In genomic region chr4:73734405-73735070, GRCh38 we compare ENCODE assay signal across 20 cellular contexts. TPM values are rescaled to one million over a fixed set of nuclear protein-coding genes. Genes with fewer than 3 reads are reported as not detected.
DNase-seq lines count a peak whose midpoint lies in the region; FAIRE-seq and TF ChIP-seq lines count a peak whose summit lies in the region.
"Had no signal": no experiment of that assay in that cellular context is flagged by ENCODE, and none has a peak within 500 bp of the region (broad histone marks: within the 10 kb centered on the region; RNA-seq: fewer than 3 reads in every experiment).

No MANE protein-coding gene starts in this region.

- dilution Hi-C loops in endothelial cell of umbilical vein (cut with MboI; ENCODE audit: extremely low pct_ligation_motif_present, low sequenced_read_pairs): no loop called here

- TF ChIP-seq CTCF in endothelial cell of umbilical vein (IDR thresholded peaks at IDR 0.05; ENCODE audit: extremely low read depth in 1 of 2, insufficient read depth in 1 of 2, low read depth in 1 of 2, low read length in 2 of 2) (no peak), neutrophil (IDR thresholded peaks at IDR 0.05) (no peak)

- H3K9me3 ChIP-seq in BLaER1 treated with 17β-estradiol and CSF1 and Interleukin-3, amounts not matched to agents 10 nM and 100 nM (replicated peaks in 1 of 11): peaks cover 0 to 26% (median 0%) of the 10 kb centered on the region in 11 experiments; a peak in 6 of 22 replicates
- H3K9me3 ChIP-seq in endothelial cell of umbilical vein (replicated peaks; ENCODE audit: control insufficient read depth, insufficient read depth, low read length) (no peaks in the 10 kb centered on the region), neutrophil (no peaks in the 10 kb centered on the region)
- H3K9me3 ChIP-seq: ovary, vagina had no signal

- in situ Hi-C loops in ACHN (cut with HindIII; ENCODE audit: low pct_ligation_motif_present, low pct_unique_long_range_greater_than_20kb, low sequenced_read_pairs): no loop called here

- no peaks in the 10 kb centered on the region for H3K36me3 ChIP-seq in BLaER1 treated with 17β-estradiol and CSF1 and Interleukin-3, amounts not matched to agents 10 nM and 100 nM
- H3K36me3 ChIP-seq in endothelial cell of umbilical vein (ENCODE audit: control insufficient read depth in 2 of 2, extremely low read depth in 1 of 2, insufficient read depth in 2 of 2, low read length in 2 of 2) (no peaks in the 10 kb centered on the region), neutrophil (no peaks in the 10 kb centered on the region)
- H3K36me3 ChIP-seq: ovary, vagina, WERI-Rb-1 had no signal

- BruUV-seq in endothelial cell of umbilical vein (replicated peaks; lab: Mats Ljungman, UMichigan): TSS peak; percentile 68

- POLR2A ChIA-PET in endothelial cell of umbilical vein (lab: Charles Lee): no interaction called here

- peak overlapping the region in 10 of 11 experiments; percentile 6 to 83 (median 46); a peak in 19 of 22 replicates for H3K4me2 ChIP-seq in BLaER1 treated with 17β-estradiol and CSF1 and Interleukin-3, amounts not matched to agents 10 nM and 100 nM
- H3K4me2 ChIP-seq in endothelial cell of umbilical vein (ENCODE audit: insufficient read depth, low read length): no peak overlapping the region
- H3K4me2 ChIP-seq: hepatocyte had no signal

- H3K9me1 ChIP-seq in endothelial cell of umbilical vein (replicated peaks; ENCODE audit: control insufficient read depth, extremely low read depth, insufficient read depth, low read length): no peaks in the 10 kb centered on the region

- peak overlapping the region in 1 of 10 experiments; percentile 9; a peak in 1 of 20 replicates for H3K4me3 ChIP-seq in BLaER1 treated with 17β-estradiol and CSF1 and Interleukin-3, amounts not matched to agents 10 nM and 100 nM
- H3K4me3 ChIP-seq in endothelial cell of umbilical vein (replicated peaks in 1 of 3; ENCODE audit: insufficient read depth in 1 of 3, low read depth in 1 of 3, low read length in 3 of 3) (no peak overlapping the region), neutrophil (ENCODE audit: low read depth in 1 of 2, low read length in 1 of 2) (no peak overlapping the region)
- H3K4me3 ChIP-seq: hepatocyte, ovary, vagina had no signal

- H3K27ac ChIP-seq in BLaER1 treated with 17β-estradiol and CSF1 and Interleukin-3, amounts not matched to agents 10 nM and 100 nM: peak overlapping the region; percentile 22 to 97 (median 79); a peak in 21 of 22 replicates
- H3K27ac ChIP-seq in endothelial cell of umbilical vein (ENCODE audit: insufficient read depth, low read depth, low read length) (peak overlapping the region; percentile 81), neutrophil (peak overlapping the region; percentile 97)
- H3K27ac ChIP-seq: hepatocyte, ovary, vagina, WERI-Rb-1 had no signal

- H4K20me1 ChIP-seq in BLaER1 treated with 17β-estradiol and CSF1 and Interleukin-3, amounts not matched to agents 10 nM and 100 nM: no peaks in the 10 kb centered on the region
- H4K20me1 ChIP-seq in endothelial cell of umbilical vein (replicated peaks; ENCODE audit: control insufficient read depth, extremely low read depth, insufficient read depth, low read length): no peaks in the 10 kb centered on the region

- H2AFZ ChIP-seq in endothelial cell of umbilical vein (ENCODE audit: low read depth, low read length): peak overlapping the region; percentile 9
- H2AFZ ChIP-seq: hepatocyte had no signal

- H3K27me3 ChIP-seq in BLaER1 treated with 17β-estradiol and CSF1 and Interleukin-3, amounts not matched to agents 10 nM and 100 nM: no peaks in the 10 kb centered on the region
- no peaks in the 10 kb centered on the region for H3K27me3 ChIP-seq in endothelial cell of umbilical vein (ENCODE audit: control insufficient read depth in 2 of 2, insufficient read depth in 2 of 2, low read length in 2 of 2)
- no peaks in the 10 kb centered on the region for H3K27me3 ChIP-seq in neutrophil
- H3K27me3 ChIP-seq: hepatocyte, ovary, vagina had no signal

- CTCF ChIA-PET in endothelial cell of umbilical vein (lab: Charles Lee): interaction anchor here (0.8 to 1.6 kb wide), 3 partner anchors 71 to 130 kb away, joined by 3 to 6 read pairs (median 4); no protein-coding TSS in a partner anchor

- H3K79me2 ChIP-seq in endothelial cell of umbilical vein (ENCODE audit: control insufficient read depth, insufficient read depth, low read length): no peaks in the 10 kb centered on the region
- H3K79me2 ChIP-seq: hepatocyte had no signal

- intact Hi-C loops in endothelial cell of umbilical vein (cut with micrococcal nuclease): no loop called here

- TF ChIP-seq POLR2A in endothelial cell of umbilical vein (IDR thresholded peaks at IDR 0.05; ENCODE audit: low read depth, low read length): no peak

- FAIRE-seq in endothelial cell of umbilical vein (lab: Jason Lieb, UNC) (no peak), urothelium cell line (lab: Jason Lieb, UNC) (no peak)
- FAIRE-seq: colon had no signal

- H3K4me1 ChIP-seq in BLaER1 treated with 17β-estradiol and CSF1 and Interleukin-3, amounts not matched to agents 10 nM and 100 nM: peaks cover 7 to 96% (median 54%) of the 10 kb centered on the region in 10 experiments; a peak in 19 of 20 replicates
- H3K4me1 ChIP-seq in endothelial cell of umbilical vein (ENCODE audit: control insufficient read depth, extremely low read depth, insufficient read depth, low read length): peaks cover 45% of the 10 kb centered on the region
- H3K4me1 ChIP-seq in neutrophil (ENCODE audit: control insufficient read depth in 1 of 2, insufficient read depth in 1 of 2, low read depth in 1 of 2, low read length in 1 of 2): peaks cover 71 to 78% of the 10 kb centered on the region in 2 experiments

- DNase-seq in LHCN-M2 (ENCODE audit: low read depth) (peak; percentile 10), endothelial cell of umbilical vein (ENCODE audit: low read depth, low spot score) (peak; percentile 20), DMS153 treated with DMSO at 0.1 percent for 48 hours (lab: John Stamatoyannopoulos, UW; ENCODE audit: unreplicated experiment) (no peak), NOMO-1 (lab: John Stamatoyannopoulos, UW; ENCODE audit: unreplicated experiment in 2 of 2) (no peak), ACHN (no peak), urothelium cell line (ENCODE audit: low spot score) (no peak)
- DNase-seq: amniotic stem cell; Karpas-422; left colon; NCI-H1436; NCI-H446; ovary; stimulated activated naive CD4-positive, alpha-beta T cell treated with Interleukin-2 at 50 U/mL for 16 hours; WERI-Rb-1 had no signal

- peak overlapping the region in 6 of 11 experiments; percentile 9 to 82 (median 65); a peak in 11 of 22 replicates for H3K9ac ChIP-seq in BLaER1 treated with 17β-estradiol and CSF1 and Interleukin-3, amounts not matched to agents 10 nM and 100 nM
- peak overlapping the region; percentile 28 for H3K9ac ChIP-seq in endothelial cell of umbilical vein (replicated peaks; ENCODE audit: extremely low read depth, insufficient read depth, low read length)

TF ChIP-seq in endothelial cell of umbilical vein, 7 proteins besides CTCF, POLR2A, EP300 and RAD21:
- TF ChIP-seq MYC (IDR thresholded peaks at IDR 0.05; ENCODE audit: low read depth, low read length) (no peak), GATA2 (IDR thresholded peaks at IDR 0.05; ENCODE audit: insufficient read depth, insufficient read length, low read depth, low read length) (no peak), EZH2 (IDR thresholded peaks at IDR 0.05; ENCODE audit: borderline replicate concordance, low read depth, low read length, severe bottlenecking) (no peak), JUN (IDR thresholded peaks at IDR 0.05; ENCODE audit: borderline replicate concordance, insufficient read depth, insufficient read length, low read depth) (no peak), FOS (IDR thresholded peaks at IDR 0.05; ENCODE audit: borderline replicate concordance, insufficient read depth, low read length) (no peak), POLR2AphosphoS5 (IDR thresholded peaks at IDR 0.05; ENCODE audit: insufficient read depth, low read depth, low read length) (no peak), MAX (IDR thresholded peaks at IDR 0.05; ENCODE audit: insufficient read depth, insufficient read length) (no peak)

RNA-seq across cellular contexts. Expression of gene CXCL8, which starts 5.8 kb away (rescaled TPM):
- total RNA-seq in LHCN-M2 (2014; rRNA removed): 3.2 and 5.9 TPM in 2 replicates
- polyA plus RNA-seq in LHCN-M2 (2012): 30.8 TPM
- total RNA-seq in endothelial cell of umbilical vein: 5.2 and 12.6 TPM in 2 replicates
- polyA plus RNA-seq in endothelial cell of umbilical vein: 3.4 and 6.4 TPM in 2 replicates
- 13.7 and 15.1 TPM in 2 replicates for polyA plus RNA-seq in endothelial cell of umbilical vein (2011; cell fraction: cytosol; rRNA removed)
- polyA plus RNA-seq in endothelial cell of umbilical vein (2011; cell fraction: nucleus; rRNA removed): 15.6 and 21.3 TPM in 2 replicates
- 35.7 and 56.4 TPM in 2 replicates for polyA plus RNA-seq in endothelial cell of umbilical vein (2012)
- 18.1 and 19.6 TPM in 2 replicates for polyA minus RNA-seq in endothelial cell of umbilical vein
- 6.1 TPM for polyA minus RNA-seq in endothelial cell of umbilical vein (2011; cell fraction: cytosol; rRNA and poly(A)+ RNA removed)
- 14.4 and 30.7 TPM in 2 replicates for polyA minus RNA-seq in endothelial cell of umbilical vein (2011; cell fraction: nucleus; rRNA and poly(A)+ RNA removed)
- total RNA-seq: OCI-LY7 had no signal

Comparison
In these comparisons a context has a peak if more than half of its experiments do, and no peak if none do; other contexts are left out.
1. DNase-seq: peak in LHCN-M2 (single experiment) and endothelial cell of umbilical vein (single experiment); none in DMS153 treated with DMSO at 0.1 percent for 48 hours (single experiment), NOMO-1 (0 of 2), ACHN (single experiment) and urothelium cell line (single experiment).
2. Peak in every context shown above with its lines, with median percentiles within 50 percentile points of each other: H3K27ac ChIP-seq.